8 cellular contexts compared by ENCODE assay signal in genomic region chr12:95218164-95218851, GRCh38. TPM values are rescaled to one million over a fixed set of nuclear protein-coding genes. Genes with fewer than 3 reads are reported as not detected.
A peak's percentile ranks its signal among the peaks of the same experiment; 100 is the strongest.
DNase-seq lines count a peak whose midpoint lies in the region; ATAC-seq, FAIRE-seq and TF ChIP-seq lines count a peak whose summit lies in the region.

No MANE protein-coding gene starts in this region.

- H3K9ac ChIP-seq in H1 (replicated peaks in 1 of 4; ENCODE audit: extremely low read depth in 1 of 4, low read depth in 3 of 4, low read length in 3 of 4), result peak overlapping the region; percentile 91 to 97 (median 94)

- H3K27me3 ChIP-seq in Caco-2 (replicated peaks; ENCODE audit: control insufficient read depth, insufficient read depth, low read length) (no peaks in the 10 kb centered on the region), H1 (replicated peaks in 1 of 4; ENCODE audit: control insufficient read depth in 3 of 4, extremely low read depth in 1 of 4, insufficient read depth in 3 of 4, low read length in 3 of 4) (no peaks in the 10 kb centered on the region)

- H3K56ac ChIP-seq in H1 (replicated peaks; ENCODE audit: insufficient read length, low read depth, low read length), result peak overlapping the region; percentile 21

- intact Hi-C loops in Caco-2 (cut with micrococcal nuclease; ENCODE audit: unreplicated experiment), result loop anchor here (5.0 kb wide), 1 partner anchor 314 kb away; no protein-coding TSS in a partner anchor

- peak in 1 of 2 experiments; percentile 12; a peak in 1 of 3 replicates for TF ChIP-seq POLR2A in H1 (IDR thresholded peaks at IDR 0.05; ENCODE audit: control extremely low read depth in 1 of 2, low read depth in 2 of 2, low read length in 2 of 2)

- H3K36me3 ChIP-seq in Caco-2 (ENCODE audit: control insufficient read depth, insufficient read depth, low read length) (no peaks in the 10 kb centered on the region), H1 (ENCODE audit: control insufficient read depth in 2 of 4, insufficient read depth in 4 of 4, low read length in 3 of 4) (no peaks in the 10 kb centered on the region; a peak in 1 of 8 replicates)

- no peak overlapping the region; the same call in 1 of the 2 replicates for H2AK5ac ChIP-seq in H1 (ENCODE audit: low read depth, low read length)

- CTCF ChIA-PET in Caco-2 (lab: Charles Lee) (interaction anchor here (0.8 to 1.7 kb wide), 5 partner anchors 14 to 118 kb away, joined by 3 to 13 read pairs (median 5); no protein-coding TSS in a partner anchor), H1 (lab: Charles Lee; ENCODE audit: partially characterized antibody) (interaction anchor here (1.0 to 1.2 kb wide), 2 partner anchors 12 to 101 kb away, joined by 4 read pairs; no protein-coding TSS in a partner anchor)

- peak overlapping the region; percentile 78 to 90 for H3K4me2 ChIP-seq in H1 (ENCODE audit: insufficient read depth in 1 of 2, low read depth in 2 of 2, low read length in 2 of 2)

- WGBS in H1 (ENCODE audit: extremely low coverage in 1 of 2, insufficient coverage in 1 of 2, insufficient read length in 1 of 2, insufficient replicate concordance in 2 of 2, low coverage in 1 of 2, low lambda C conversion rate in 2 of 2, missing lambda C conversion rate in 1 of 2), 2 experiments, result 3% methylated on average over 24 of the region's 29 CpGs; no CpG with 5 or more reads in 1 of the 2 experiments

- H3K27me3 Mint-ChIP-seq in Caco-2 (ENCODE audit: insufficient read depth, unreplicated experiment), result no peaks in the 10 kb centered on the region
- H3K27me3 Mint-ChIP-seq in T-helper 2 cell treated with Interferon-gamma antibody and Interleukin-4, amounts not matched to agents 5 μg/mL and 100 μg/mL, for 36 hours (ENCODE audit: low read depth), result peaks cover 16% of the 10 kb centered on the region

- peaks cover 4% of the 10 kb centered on the region; the same call in 1 of the 2 replicates for H3K79me1 ChIP-seq in H1 (ENCODE audit: low read depth, low read length)

- H2BK5ac ChIP-seq in H1 (ENCODE audit: low read depth, low read length), result peak overlapping the region; percentile 99

- peaks cover 7% of the 10 kb centered on the region for H3K23me2 ChIP-seq in H1 (ENCODE audit: low read depth, low read length)

- POLR2A ChIA-PET in Caco-2 (lab: Charles Lee) (interaction anchor here (1.0 to 1.5 kb wide), 5 partner anchors 21 to 255 kb away, joined by 5 to 14 read pairs (median 6); partner anchors contain the start of gene METAP2), H1 (lab: Charles Lee; ENCODE audit: partially characterized antibody) (interaction anchor here (0.6 to 9.0 kb wide), 14 partner anchors 8 to 375 kb away, joined by 3 to 89 read pairs (median 6); no protein-coding TSS in a partner anchor)

- peaks cover 0 to 1% of the 10 kb centered on the region in 2 experiments for H4K20me1 ChIP-seq in H1 (replicated peaks in 1 of 2; ENCODE audit: control insufficient read depth in 1 of 2, insufficient read depth in 2 of 2, low read length in 2 of 2)

- no peak for TF ChIP-seq CTCF in Caco-2 (IDR thresholded peaks at IDR 0.05; ENCODE audit: insufficient read depth in 1 of 2, low read depth in 1 of 2, low read length in 1 of 2, severe bottlenecking in 1 of 2, unreplicated experiment in 1 of 2)
- no peak for TF ChIP-seq CTCF in H1 (IDR thresholded peaks at IDR 0.05; ENCODE audit: control extremely low read depth in 1 of 3, insufficient read depth in 1 of 3, low read depth in 1 of 3, low read length in 3 of 3)

- H2BK120ac ChIP-seq in H1 (replicated peaks; ENCODE audit: low read depth, low read length), result no peak overlapping the region

- peak overlapping the region; percentile 81 for H3K4me3 Mint-ChIP-seq in Caco-2 (ENCODE audit: unreplicated experiment)
- peak overlapping the region; percentile 97 for H3K4me3 Mint-ChIP-seq in T-helper 2 cell treated with Interferon-gamma antibody and Interleukin-4, amounts not matched to agents 5 μg/mL and 100 μg/mL, for 36 hours

- TSS peak; percentile 65 for BruUV-seq in Caco-2 (replicated peaks; lab: Mats Ljungman, UMichigan)

- H2BK15ac ChIP-seq in H1 (ENCODE audit: low read length), result no peak overlapping the region

- H3K9me3 ChIP-seq in Caco-2 (no peaks in the 10 kb centered on the region), H1 (ENCODE audit: insufficient read depth in 2 of 2, low read depth in 1 of 2, low read length in 1 of 2) (no peaks in the 10 kb centered on the region)

- H3K27ac ChIP-seq in H1 (ENCODE audit: low read depth, low read length), result peak overlapping the region; percentile 97

- no peak overlapping the region for H4K91ac ChIP-seq in H1 (replicated peaks; ENCODE audit: insufficient read length, low read length)

- peak overlapping the region; percentile 94; the same call in 1 of the 2 replicates for H4K8ac ChIP-seq in H1 (ENCODE audit: extremely low read depth, insufficient read depth, low read length)

- H3K23ac ChIP-seq in H1 (ENCODE audit: insufficient read length), result no peak overlapping the region

- peak overlapping the region; percentile 75 for H3K4ac ChIP-seq in H1 (replicated peaks; ENCODE audit: insufficient read length, low read depth, low read length)

- peaks cover 13 to 88% of the 10 kb centered on the region in 2 experiments for H3K79me2 ChIP-seq in H1 (ENCODE audit: control insufficient read depth in 1 of 2, insufficient read depth in 2 of 2, low read length in 2 of 2)

- no peak for FAIRE-seq in H1 (lab: Jason Lieb, UNC)

- peak overlapping the region; percentile 72; the same call in 1 of the 2 replicates for H2BK12ac ChIP-seq in H1 (ENCODE audit: low read depth, low read length)

- H3K36me3 Mint-ChIP-seq in Caco-2 (ENCODE audit: insufficient read depth, unreplicated experiment), result peaks cover 7% of the 10 kb centered on the region
- peaks cover 11% of the 10 kb centered on the region for H3K36me3 Mint-ChIP-seq in T-helper 2 cell treated with Interferon-gamma antibody and Interleukin-4, amounts not matched to agents 5 μg/mL and 100 μg/mL, for 36 hours (ENCODE audit: low read depth)

- H2BK20ac ChIP-seq in H1 (ENCODE audit: low read length), result no peak overlapping the region

- H3K27ac Mint-ChIP-seq in Caco-2 (ENCODE audit: unreplicated experiment), result peak overlapping the region; percentile 88
- H3K27ac Mint-ChIP-seq in T-helper 2 cell treated with Interferon-gamma antibody and Interleukin-4, amounts not matched to agents 5 μg/mL and 100 μg/mL, for 36 hours, result peak overlapping the region; percentile 100

- DNase-seq in Caco-2 (no peak), NCI-H1092 treated with DMSO at 0.1 percent for 48 hours (lab: John Stamatoyannopoulos, UW) (peak; percentile 76), H1 (ENCODE audit: low read depth in 1 of 2, low spot score in 2 of 2) (no peak), myocyte (ENCODE audit: low read depth) (peak; percentile 85), ecto neural progenitor cell (ENCODE audit: low spot score) (no peak)
- no peak for DNase-seq in T-helper 2 cell treated with Interferon-gamma antibody and Interleukin-4, amounts not matched to agents 5 μg/mL and 100 μg/mL, for 36 hours (ENCODE audit: low spot score)

- no peak for TF ChIP-seq RAD21 in H1 (IDR thresholded peaks at IDR 0.05 in 1 of 2, conservative IDR thresholded peaks at IDR 0.05 in 1 of 2; ENCODE audit: low read depth in 2 of 2, low read length in 2 of 2)

- H3K4me1 Mint-ChIP-seq in Caco-2 (ENCODE audit: low read depth, unreplicated experiment), result peaks cover 20% of the 10 kb centered on the region
- H3K4me1 Mint-ChIP-seq in T-helper 2 cell treated with Interferon-gamma antibody and Interleukin-4, amounts not matched to agents 5 μg/mL and 100 μg/mL, for 36 hours (ENCODE audit: low read depth), result peaks cover 34% of the 10 kb centered on the region

- peak overlapping the region; percentile 7 for H4K5ac ChIP-seq in H1 (ENCODE audit: insufficient read length, low read depth, low read length)

- no peaks in the 10 kb centered on the region for H3K9me3 Mint-ChIP-seq in Caco-2 (ENCODE audit: unreplicated experiment)
- H3K9me3 Mint-ChIP-seq in T-helper 2 cell treated with Interferon-gamma antibody and Interleukin-4, amounts not matched to agents 5 μg/mL and 100 μg/mL, for 36 hours, result no peaks in the 10 kb centered on the region

- no peak for TF ChIP-seq EP300 in H1 (IDR thresholded peaks at IDR 0.05; ENCODE audit: borderline replicate concordance in 1 of 2, low read depth in 2 of 2, low read length in 2 of 2)

- 0 out of 2 replicates have a peak overlapping the region, but pooled peaks have one; percentile 86 for H2AFZ ChIP-seq in H1 (ENCODE audit: low read length)

- ATAC-seq in GM21515 (IDR thresholded peaks at IDR 0.05; ENCODE audit: unreplicated experiment), result peak; percentile 6
- ATAC-seq in HG02870 (IDR thresholded peaks at IDR 0.05; ENCODE audit: unreplicated experiment), result no peak

- H3K4me1 ChIP-seq in Caco-2, result peaks cover 15% of the 10 kb centered on the region; the same call in 1 of the 2 replicates
- H3K4me1 ChIP-seq in H1 (replicated peaks in 1 of 4; ENCODE audit: control insufficient read depth in 3 of 4, insufficient read depth in 4 of 4, low read length in 3 of 4), result peaks cover 0 to 9% (median 2%) of the 10 kb centered on the region in 4 experiments; a peak in 3 of 7 replicates

- H3K14ac ChIP-seq in H1 (ENCODE audit: insufficient read length), result no peak overlapping the region

- H3K4me3 ChIP-seq in Caco-2 (ENCODE audit: low read depth, low read length) (peak overlapping the region; percentile 84), H1 (ENCODE audit: extremely low read depth in 1 of 4, insufficient read depth in 2 of 4, low read depth in 3 of 4, low read length in 4 of 4) (peak overlapping the region; percentile 77 to 93 (median 86))

- peak overlapping the region; percentile 63; the same call in 1 of the 2 replicates for H3K18ac ChIP-seq in H1 (ENCODE audit: extremely low read depth, low read length)

RNA-seq across cellular contexts. Expression of gene VEZT, which starts 0.7 kb away (rescaled TPM):
- total RNA-seq in Caco-2 (2022), result 76.9 and 77.4 TPM in 2 replicates
- 51.1 and 56.1 TPM in 2 replicates for total RNA-seq in H1 (2021; fragmentation: NEBNext Ultra II Directional; extraction: Animal tissue kit (Norgen Biotek cat#: 25700))
- polyA plus RNA-seq in H1 (2011; rRNA removed), result 24.3 and 44.0 TPM in 2 replicates
- polyA plus RNA-seq in H1 (2011; cell fraction: cytosol; rRNA removed), result 39.9 TPM
- 29.6 TPM for polyA plus RNA-seq in H1 (2011; cell fraction: nucleus; rRNA removed)
- 31.2 to 44.3 TPM (median 35.2 TPM) in 4 replicates for polyA plus RNA-seq in H1 (2012, experiment 1 of 2)
- polyA plus RNA-seq in H1 (2012, experiment 2 of 2), result 2.4 TPM
- polyA plus RNA-seq in H1 (2013, experiment 1 of 2), result 53.0 TPM
- 65.2 TPM for polyA plus RNA-seq in H1 (2013, experiment 2 of 2)
- 93.7 and 111 TPM in 2 replicates for polyA minus RNA-seq in H1 (2011; rRNA and poly(A)+ RNA removed)
- 41.8 TPM for polyA minus RNA-seq in H1 (2011; cell fraction: cytosol; rRNA and poly(A)+ RNA removed)
- polyA minus RNA-seq in H1 (2011; cell fraction: nucleus; rRNA and poly(A)+ RNA removed), result 129 TPM
- total RNA-seq in myocyte, result 75.9 and 89.6 TPM in 2 replicates
- polyA plus RNA-seq in myocyte (2012), result 27.6 TPM

RNA-seq across cellular contexts. Expression of gene FGD6, which starts 1.0 kb away (rescaled TPM):
- total RNA-seq in Caco-2 (2022) (23.5 and 25.1 TPM in 2 replicates), myocyte (3.1 TPM in 2 replicates)
- 22.4 and 24.3 TPM in 2 replicates for total RNA-seq in H1 (2021; fragmentation: NEBNext Ultra II Directional; extraction: Animal tissue kit (Norgen Biotek cat#: 25700))
- polyA plus RNA-seq in H1 (2011; rRNA removed), result 5.8 and 12.2 TPM in 2 replicates
- 8.6 TPM for polyA plus RNA-seq in H1 (2011; cell fraction: cytosol; rRNA removed)
- 5.5 TPM for polyA plus RNA-seq in H1 (2011; cell fraction: nucleus; rRNA removed)
- polyA plus RNA-seq in H1 (2012, experiment 1 of 2), result 7.4 to 12.5 TPM (median 9.1 TPM) in 4 replicates
- 0.49 TPM for polyA plus RNA-seq in H1 (2012, experiment 2 of 2)
- 11.1 TPM for polyA plus RNA-seq in H1 (2013, experiment 1 of 2)
- 11.6 TPM for polyA plus RNA-seq in H1 (2013, experiment 2 of 2)
- polyA minus RNA-seq in H1 (2011; rRNA and poly(A)+ RNA removed), result 18.2 and 35.8 TPM in 2 replicates
- polyA minus RNA-seq in H1 (2011; cell fraction: cytosol; rRNA and poly(A)+ RNA removed), result 19.5 TPM
- 65.5 TPM for polyA minus RNA-seq in H1 (2011; cell fraction: nucleus; rRNA and poly(A)+ RNA removed)
- polyA plus RNA-seq in myocyte (2012), result 0.79 TPM

Comparison
In these comparisons a context has a peak if more than half of its experiments do, and no peak if none do; other contexts are left out.
1. DNase-seq: peak in NCI-H1092 treated with DMSO at 0.1 percent for 48 hours (single experiment) and myocyte (single experiment); none in Caco-2 (0 of 2), T-helper 2 cell treated with Interferon-gamma antibody and Interleukin-4, amounts not matched to agents 5 μg/mL and 100 μg/mL, for 36 hours (single experiment), H1 (0 of 2) and ecto neural progenitor cell (single experiment).